ENCODE assay signal across 24 cellular contexts in genomic region chr3:133424937-133425869, GRCh38. TPM values are rescaled to one million over a fixed set of nuclear protein-coding genes. Genes with fewer than 3 reads are reported as not detected.
DNase-seq lines count a peak whose midpoint lies in the region; ATAC-seq, FAIRE-seq and TF ChIP-seq lines count a peak whose summit lies in the region.
"Had no signal": no experiment of that assay in that cellular context is flagged by ENCODE, and none has a peak within 500 bp of the region (broad histone marks: within the 10 kb centered on the region; RNA-seq: fewer than 3 reads in every experiment).

No MANE protein-coding gene starts in this region.

- no peak for TF ChIP-seq POLR2A in HepG2 (IDR thresholded peaks at IDR 0.05; ENCODE audit: insufficient read depth in 1 of 2, low read depth in 2 of 2, low read length in 2 of 2)

- in situ Hi-C loops in HepG2 (cut with HindIII; ENCODE audit: extremely low pct_ligation_motif_present, low pct_unique_long_range_greater_than_20kb): loop anchor here (5.0 kb wide), 1 partner anchor 693 kb away; no protein-coding TSS in a partner anchor
- in situ Hi-C loops in GM23248 (cut with MboI): loop anchor here (10.0 kb wide), 2 partner anchors 380 to 690 kb away; no protein-coding TSS in a partner anchor

- no peaks in the 10 kb centered on the region for H4K20me1 ChIP-seq in HepG2 (ENCODE audit: insufficient read depth, low read length)
- no peaks in the 10 kb centered on the region for H4K20me1 ChIP-seq in GM23248 (ENCODE audit: insufficient read depth)

- H3K27ac ChIP-seq in HepG2 (ENCODE audit: extremely low read length, insufficient read depth, low read length): no peak overlapping the region
- H3K27ac ChIP-seq in GM23248: no peak overlapping the region
- H3K27ac ChIP-seq: body of pancreas, esophagus muscularis mucosa, hepatocyte had no signal

- no peak overlapping the region for H3K4me2 ChIP-seq in HepG2 (ENCODE audit: low read depth, low read length)
- H3K4me2 ChIP-seq in GM23248 (ENCODE audit: unreplicated experiment): no peak overlapping the region
- H3K4me2 ChIP-seq: hepatocyte had no signal

- TF ChIP-seq EP300 in HepG2 (IDR thresholded peaks at IDR 0.05; ENCODE audit: low read depth in 2 of 2, low read length in 2 of 2): no peak
- TF ChIP-seq EP300 in HepG2 (CRISPR knock-in tag; IDR thresholded peaks at IDR 0.05; ENCODE audit: borderline replicate concordance): no peak

- POLR2A ChIA-PET in HepG2 (lab: Yijun Ruan, JAX): no interaction called here

- H3K9me3 ChIP-seq in HepG2 (ENCODE audit: low read length): no peaks in the 10 kb centered on the region
- no peaks in the 10 kb centered on the region for H3K9me3 ChIP-seq in GM23248 (ENCODE audit: low read depth)
- H3K9me3 ChIP-seq: body of pancreas, esophagus muscularis mucosa had no signal

- H2AFZ ChIP-seq in HepG2 (ENCODE audit: low read length) (no peak overlapping the region), GM23248 (no peak overlapping the region)
- H2AFZ ChIP-seq: hepatocyte had no signal

- FAIRE-seq in HepG2 (lab: Jason Lieb, UNC): no peak
- FAIRE-seq: D721Med, GM19239 had no signal

- H3K9me2 ChIP-seq in GM23248 (ENCODE audit: insufficient read depth): no peaks in the 10 kb centered on the region

- H3K4me3 ChIP-seq in HepG2 (replicated peaks in 1 of 3; ENCODE audit: insufficient read depth in 1 of 3, low read depth in 2 of 3, low read length in 3 of 3) (no peak overlapping the region), GM23248 (no peak overlapping the region)
- H3K4me3 ChIP-seq: body of pancreas, esophagus muscularis mucosa, hepatocyte had no signal

- H3K4me1 ChIP-seq in HepG2 (ENCODE audit: insufficient read depth, low read length): peaks cover 14% of the 10 kb centered on the region
- peaks cover 10% of the 10 kb centered on the region; the same call in 1 of the 2 replicates for H3K4me1 ChIP-seq in GM23248 (ENCODE audit: insufficient read depth)
- H3K4me1 ChIP-seq: body of pancreas had no signal

- CTCF ChIA-PET in HepG2 (lab: Yijun Ruan, JAX; ENCODE audit: low intra/inter-chr PET ratio, low total read pairs): no interaction called here

- WGBS in HepG2 (ENCODE audit: low lambda C conversion rate): 37% methylated on average over 6 of the region's 9 CpGs
- 78 to 81% methylated on average over 9 of the region's 9 CpGs for WGBS in GM23248 (ENCODE audit: low coverage in 1 of 2, low lambda C conversion rate in 2 of 2, missing lambda C conversion rate in 2 of 2), 2 experiments

- H3K79me2 ChIP-seq in HepG2 (ENCODE audit: insufficient read depth, low read length) (no peaks in the 10 kb centered on the region), GM23248 (ENCODE audit: insufficient read depth) (no peaks in the 10 kb centered on the region)
- H3K79me2 ChIP-seq: hepatocyte had no signal

- no TSS peak for BruUV-seq in HepG2 (replicated peaks; lab: Mats Ljungman, UMichigan)

- H3K36me3 ChIP-seq in HepG2 (replicated peaks in 1 of 2; ENCODE audit: control insufficient read depth in 1 of 2, insufficient read depth in 2 of 2, low read length in 2 of 2) (no peaks in the 10 kb centered on the region), GM23248 (ENCODE audit: low read depth) (no peaks in the 10 kb centered on the region)
- H3K36me3 ChIP-seq: esophagus muscularis mucosa had no signal

- TF ChIP-seq RAD21 in HepG2 (CRISPR knock-in tag; IDR thresholded peaks at IDR 0.05): no peak

- H3K9ac ChIP-seq in HepG2 (ENCODE audit: insufficient read depth, low read depth, low read length) (no peak overlapping the region), GM23248 (no peak overlapping the region)

- no peak for DNase-seq in HepG2 (ENCODE audit: low spot score)
- DNase-seq in SHP77 treated with DMSO at 0.1 percent for 48 hours (lab: John Stamatoyannopoulos, UW): no peak
- no peak for DNase-seq in stimulated activated CD8-positive, alpha-beta memory T cell treated with anti-CD3 and anti-CD28 coated beads, Interleukin-4, amount 100 ng/mL, for 48 hours
- DNase-seq in GM23248: no peak
- DNase-seq: activated naive CD4-positive, alpha-beta T cell treated with anti-CD3 and anti-CD28 coated beads for 36 hours; body of pancreas; kidney glomerular epithelial cell; NCI-H2081; NCI-H524; stimulated activated naive CD4-positive, alpha-beta T cell; T-helper 1 cell had no signal

- peaks cover 0 to 9% of the 10 kb centered on the region in 2 experiments; a peak in 1 of 5 replicates for H3K27me3 ChIP-seq in HepG2 (ENCODE audit: control insufficient read depth in 1 of 2, insufficient read depth in 2 of 2, low read length in 2 of 2)
- no peaks in the 10 kb centered on the region; the same call in 1 of the 2 replicates for H3K27me3 ChIP-seq in GM23248 (replicated peaks; ENCODE audit: insufficient read depth)
- H3K27me3 ChIP-seq: body of pancreas, hepatocyte had no signal

- intact Hi-C loops in HepG2 (cut with micrococcal nuclease; ENCODE audit: unreplicated experiment): no loop called here

- peak; percentile 67 for ATAC-seq in GM18498 (IDR thresholded peaks at IDR 0.05; ENCODE audit: unreplicated experiment)
- ATAC-seq in GM19324 (IDR thresholded peaks at IDR 0.05; ENCODE audit: low FRiP score, unreplicated experiment): peak; percentile 41
- ATAC-seq in HG03439 (IDR thresholded peaks at IDR 0.05; ENCODE audit: unreplicated experiment): peak; percentile 72
- no peak for ATAC-seq in HepG2
- ATAC-seq in HG03159 (IDR thresholded peaks at IDR 0.05; ENCODE audit: unreplicated experiment): no peak
- ATAC-seq: body of pancreas, WTC11 had no signal

- peaks cover 18% of the 10 kb centered on the region for H3F3A ChIP-seq in GM23248 (ENCODE audit: insufficient read depth)

- TF ChIP-seq CTCF in HepG2 (CRISPR knock-in tag; IDR thresholded peaks at IDR 0.05): no peak

TF ChIP-seq in HepG2, 621 proteins besides CTCF, POLR2A, EP300 and RAD21:
- TF ChIP-seq JUNB (CRISPR knock-in tag; IDR thresholded peaks at IDR 0.05; ENCODE audit: borderline replicate concordance) (no peak), BHLHE40 (IDR thresholded peaks at IDR 0.05; ENCODE audit: low read length) (peak; percentile 38; the same call in 1 of the 2 replicates)
TF ChIP-seq in HepG2: peak in this region for 1.

RNA-seq across cellular contexts. Expression of gene BFSP2, which starts 25.3 kb away (rescaled TPM):
- not detected in 2 replicates for total RNA-seq in HepG2 (2016; rRNA removed; fragmentation: Illumina TruSeq; extraction: Trizol)
- total RNA-seq in HepG2 (2016; cell fraction: cytosol; rRNA removed; fragmentation: Illumina TruSeq; extraction: Trizol; ENCODE audit: low read depth): not detected in 2 replicates
- not detected in 2 replicates for total RNA-seq in HepG2 (2016; cell fraction: insoluble cytoplasmic fraction; rRNA removed; fragmentation: Illumina TruSeq; extraction: Trizol)
- total RNA-seq in HepG2 (2016; cell fraction: membrane; rRNA removed; fragmentation: Illumina TruSeq; extraction: Trizol): not detected in 2 replicates
- not detected in 2 replicates for total RNA-seq in HepG2 (2016; cell fraction: nucleus; rRNA removed; fragmentation: Illumina TruSeq; extraction: Trizol)
- polyA plus RNA-seq in HepG2 (2011; rRNA removed) (not detected in 2 replicates), GM23248 (2016; fragmentation: Nextera tagmentation; extraction: Ambion mirVana) (not detected in 2 replicates)
- polyA plus RNA-seq in HepG2 (2011; cell fraction: cytosol; rRNA removed): not detected in 2 replicates
- not detected in 2 replicates for polyA plus RNA-seq in HepG2 (2011; cell fraction: nucleus; rRNA removed)
- not detected in 2 replicates for polyA plus RNA-seq in HepG2 (2012)
- polyA plus RNA-seq in HepG2 (2016; cell fraction: cytosol; fragmentation: Illumina TruSeq; extraction: Trizol; ENCODE audit: low read depth): not detected in 2 replicates
- not detected in 2 replicates for polyA plus RNA-seq in HepG2 (2016; cell fraction: insoluble cytoplasmic fraction; fragmentation: Illumina TruSeq; extraction: Trizol; ENCODE audit: low read depth)
- polyA plus RNA-seq in HepG2 (2016; cell fraction: membrane; fragmentation: Illumina TruSeq; extraction: Trizol; ENCODE audit: low read depth): not detected in 2 replicates
- not detected in 2 replicates for polyA plus RNA-seq in HepG2 (2016; cell fraction: nucleus; fragmentation: Illumina TruSeq; extraction: Trizol; ENCODE audit: insufficient read depth, low read depth)
- not detected in 2 replicates for polyA minus RNA-seq in HepG2 (2011; rRNA and poly(A)+ RNA removed; ENCODE audit: low replicate concordance)
- polyA minus RNA-seq in HepG2 (2011; cell fraction: cytosol; rRNA and poly(A)+ RNA removed): not detected in 2 replicates
- not detected in 2 replicates for polyA minus RNA-seq in HepG2 (2011; cell fraction: nucleus; rRNA and poly(A)+ RNA removed)
- total RNA-seq in GM23248 (2014; rRNA removed; shearing (Covaris generic)): not detected in 2 replicates
- total RNA-seq: activated naive CD4-positive, alpha-beta T cell treated with anti-CD3 and anti-CD28 coated beads for 36 hours; body of pancreas; dermis microvascular lymphatic vessel endothelial cell; esophagus muscularis mucosa; hepatocyte; mucosa of gallbladder; omental fat pad; urinary bladder; WTC11 had no signal
- polyA plus RNA-seq: hepatocyte, urinary bladder had no signal

Comparison
In these comparisons a context has a peak if more than half of its experiments do, and no peak if none do; other contexts are left out.
1. ATAC-seq: peak in GM18498 (single experiment), GM19324 (single experiment) and HG03439 (single experiment); none in HepG2 (single experiment) and HG03159 (single experiment).